ENCODE assay signal across 36 cellular contexts in genomic region chr1:214244252-214244651, GRCh38.
"Had no signal": no experiment of that assay in that cellular context is flagged by ENCODE, and none has a peak within 500 bp of the region (broad histone marks: within the 10 kb centered on the region; RNA-seq: fewer than 3 reads in every experiment).

No MANE protein-coding gene starts in this region.

- H3K36me3 Mint-ChIP-seq: activated naive CD4-positive, alpha-beta T cell treated with anti-CD3 and anti-CD28 coated beads, Interleukin-2, amount 50 U/mL, for 72 hours; activated naive CD8-positive, alpha-beta T cell treated with anti-CD3 and anti-CD28 coated beads for 36 hours had no signal

- H3K9me3 ChIP-seq: adrenal gland, body of pancreas, breast epithelium had no signal

- H3K27me3 ChIP-seq: adrenal gland, body of pancreas, brain microvascular endothelial cell, breast epithelium had no signal

- H3K36me3 ChIP-seq: adrenal gland, brain microvascular endothelial cell, breast epithelium had no signal

- DNase-seq: activated CD4-positive, alpha-beta memory T cell treated with anti-CD3 and anti-CD28 coated beads, Interleukin-2, amount 10 ng/mL, durations not matched to agents 7 days and 5 days; activated CD4-positive, alpha-beta T cell treated with anti-CD3 and anti-CD28 coated beads for 1 hour; activated CD4-positive, alpha-beta T cell treated with anti-CD3 and anti-CD28 coated beads for 36 hours; activated CD4-positive, alpha-beta T cell treated with anti-CD3 and anti-CD28 coated beads for 48 hours; activated CD4-positive, alpha-beta T cell treated with anti-CD3 and anti-CD28 coated beads, Interleukin-2, amount 10 ng/mL, durations not matched to agents 7 days and 5 days; activated CD4-positive, alpha-beta T cell treated with anti-CD3 and anti-CD28 coated beads, Interleukin-2, amount 50 U/mL, for 48 hours; activated CD4-positive, CD25-positive, alpha-beta regulatory T cell; activated CD8-positive, alpha-beta memory T cell treated with anti-CD3 and anti-CD28 coated beads, Interleukin-2, amount 50 U/mL, for 4 hours; activated effector memory CD4-positive, alpha-beta T cell treated with anti-CD3 and anti-CD28 coated beads, Interleukin-2, amount 50 U/mL, for 16 hours; activated gamma-delta T cell treated with Interleukin-2 at 50 U/mL for 16 hours; activated naive CD4-positive, alpha-beta T cell; activated naive CD4-positive, alpha-beta T cell treated with anti-CD3 and anti-CD28 coated beads for 36 hours; activated naive CD4-positive, alpha-beta T cell treated with anti-CD3 and anti-CD28 coated beads, Interleukin-2, amount 50 U/mL, for 16 hours; activated naive CD8-positive, alpha-beta T cell treated with anti-CD3 and anti-CD28 coated beads for 36 hours; activated T-cell treated with anti-CD3 and anti-CD28 coated beads for 4 hours; activated T-cell treated with anti-CD3 and anti-CD28 coated beads, Interleukin-2, amount 50 U/mL, for 1 hour; activated T-cell treated with anti-CD3 and anti-CD28 coated beads, Interleukin-2, amount 50 U/mL, for 4 hours; activated T-cell treated with anti-CD3 and anti-CD28 coated beads, Interleukin-2, amount 50 U/mL, for 72 hours; adrenal gland; amniotic stem cell; aorta; body of pancreas; brain microvascular endothelial cell; central memory CD4-positive, alpha-beta T cell; T-helper 1 cell; T-helper 9 cell had no signal

- FAIRE-seq: astrocyte, TTC549 had no signal

- H3K9me3 Mint-ChIP-seq: activated CD4-positive, alpha-beta memory T cell treated with anti-CD3 and anti-CD28 coated beads, Interleukin-2, amount 10 ng/mL, durations not matched to agents 7 days and 5 days; activated CD4-positive, alpha-beta T cell treated with anti-CD3 and anti-CD28 coated beads, Interleukin-2, amount 10 ng/mL, durations not matched to agents 7 days and 5 days; activated naive CD4-positive, alpha-beta T cell treated with anti-CD3 and anti-CD28 coated beads for 36 hours; activated naive CD4-positive, alpha-beta T cell treated with anti-CD3 and anti-CD28 coated beads, Interleukin-2, amount 50 U/mL, for 72 hours; activated naive CD8-positive, alpha-beta T cell treated with anti-CD3 and anti-CD28 coated beads for 36 hours; activated T-cell treated with anti-CD3 and anti-CD28 coated beads, Interleukin-2, amount 50 U/mL, for 4 hours; activated T-cell treated with anti-CD3 and anti-CD28 coated beads, Interleukin-2, amount 50 U/mL, for 72 hours; activated T-helper 1 cell treated with anti-CD3 and anti-CD28 coated beads, Interleukin-12 subunit alpha, Interleukin-12 subunit beta, Interleukin-2, Interleukin-4 antibody, amounts not matched to agents 30 ng/mL and 10 ng/mL and 1 ng/mL, durations not matched to agents 14 hours and 24 hours and 36 hours; activated T-helper 17 cell treated with anti-CD3 and anti-CD28 coated beads, Interleukin-2, amount 50 U/mL, for 72 hours; T-helper 1 cell treated with Interleukin-12 subunit alpha and Interleukin-12 subunit beta and Interleukin-4 antibody, amounts not matched to agents 30 μg/mL and 1 μg/mL, for 36 hours; T-helper 2 cell treated with Interferon-gamma antibody and Interleukin-4, amounts not matched to agents 5 μg/mL and 100 μg/mL, for 36 hours had no signal

- ATAC-seq: activated CD4-positive, alpha-beta T cell treated with anti-CD3 and anti-CD28 coated beads for 36 hours; activated CD4-positive, CD25-positive, alpha-beta regulatory T cell treated with anti-CD3 and anti-CD28 coated beads, Interleukin-2, amount 50 U/mL, for 24 hours; activated naive CD4-positive, alpha-beta T cell treated with anti-CD3 and anti-CD28 coated beads, Interleukin-2, amount 50 U/mL, for 72 hours; activated T-cell treated with anti-CD3 and anti-CD28 coated beads, Interleukin-2, amount 50 U/mL, for 4 hours; activated T-cell treated with anti-CD3 and anti-CD28 coated beads, Interleukin-2, amount 50 U/mL, for 72 hours; activated T-helper 17 cell treated with anti-CD3 and anti-CD28 coated beads, Interleukin-2, amount 50 U/mL, for 72 hours; body of pancreas had no signal

- H3K4me1 Mint-ChIP-seq: activated naive CD8-positive, alpha-beta T cell treated with anti-CD3 and anti-CD28 coated beads for 36 hours had no signal

- H3K27ac Mint-ChIP-seq: activated CD4-positive, alpha-beta memory T cell treated with anti-CD3 and anti-CD28 coated beads, Interleukin-2, amount 10 ng/mL, durations not matched to agents 7 days and 5 days; activated CD4-positive, alpha-beta T cell treated with anti-CD3 and anti-CD28 coated beads for 36 hours; activated CD4-positive, alpha-beta T cell treated with anti-CD3 and anti-CD28 coated beads, Interleukin-2, amount 10 ng/mL, durations not matched to agents 7 days and 5 days; activated naive CD4-positive, alpha-beta T cell treated with anti-CD3 and anti-CD28 coated beads for 36 hours; activated naive CD4-positive, alpha-beta T cell treated with anti-CD3 and anti-CD28 coated beads, Interleukin-2, amount 50 U/mL, for 72 hours; activated naive CD8-positive, alpha-beta T cell treated with anti-CD3 and anti-CD28 coated beads for 36 hours; activated T-cell treated with anti-CD3 and anti-CD28 coated beads, Interleukin-2, amount 50 U/mL, for 72 hours; activated T-helper 1 cell treated with anti-CD3 and anti-CD28 coated beads, Interleukin-12 subunit alpha, Interleukin-12 subunit beta, Interleukin-2, Interleukin-4 antibody, amounts not matched to agents 30 ng/mL and 10 ng/mL and 1 ng/mL, durations not matched to agents 14 hours and 24 hours and 36 hours; activated T-helper 17 cell treated with anti-CD3 and anti-CD28 coated beads, Interleukin-2, amount 50 U/mL, for 72 hours; T-helper 1 cell treated with Interleukin-12 subunit alpha and Interleukin-12 subunit beta and Interleukin-4 antibody, amounts not matched to agents 30 μg/mL and 1 μg/mL, for 36 hours had no signal

- H3K4me1 ChIP-seq: adrenal gland, body of pancreas, breast epithelium had no signal

- H3K27ac ChIP-seq: adrenal gland, body of pancreas, brain microvascular endothelial cell, breast epithelium, VCaP had no signal

- H3K4me3 ChIP-seq: adrenal gland, body of pancreas, breast epithelium had no signal

- H3K4me3 Mint-ChIP-seq: activated CD4-positive, alpha-beta memory T cell treated with anti-CD3 and anti-CD28 coated beads, Interleukin-2, amount 10 ng/mL, durations not matched to agents 7 days and 5 days; activated CD4-positive, alpha-beta T cell treated with anti-CD3 and anti-CD28 coated beads for 36 hours; activated CD4-positive, alpha-beta T cell treated with anti-CD3 and anti-CD28 coated beads, Interleukin-2, amount 10 ng/mL, durations not matched to agents 7 days and 5 days; activated naive CD4-positive, alpha-beta T cell treated with anti-CD3 and anti-CD28 coated beads for 36 hours; activated naive CD8-positive, alpha-beta T cell treated with anti-CD3 and anti-CD28 coated beads for 36 hours; activated T-cell treated with anti-CD3 and anti-CD28 coated beads, Interleukin-2, amount 50 U/mL, for 4 hours; activated T-cell treated with anti-CD3 and anti-CD28 coated beads, Interleukin-2, amount 50 U/mL, for 72 hours; activated T-helper 1 cell treated with anti-CD3 and anti-CD28 coated beads, Interleukin-12 subunit alpha, Interleukin-12 subunit beta, Interleukin-2, Interleukin-4 antibody, amounts not matched to agents 30 ng/mL and 10 ng/mL and 1 ng/mL, durations not matched to agents 14 hours and 24 hours and 36 hours; activated T-helper 17 cell treated with anti-CD3 and anti-CD28 coated beads, Interleukin-2, amount 50 U/mL, for 72 hours; T-helper 1 cell treated with Interleukin-12 subunit alpha and Interleukin-12 subunit beta and Interleukin-4 antibody, amounts not matched to agents 30 μg/mL and 1 μg/mL, for 36 hours had no signal
